32 cellular contexts compared by ENCODE assay signal in the genomic region with DNA sequence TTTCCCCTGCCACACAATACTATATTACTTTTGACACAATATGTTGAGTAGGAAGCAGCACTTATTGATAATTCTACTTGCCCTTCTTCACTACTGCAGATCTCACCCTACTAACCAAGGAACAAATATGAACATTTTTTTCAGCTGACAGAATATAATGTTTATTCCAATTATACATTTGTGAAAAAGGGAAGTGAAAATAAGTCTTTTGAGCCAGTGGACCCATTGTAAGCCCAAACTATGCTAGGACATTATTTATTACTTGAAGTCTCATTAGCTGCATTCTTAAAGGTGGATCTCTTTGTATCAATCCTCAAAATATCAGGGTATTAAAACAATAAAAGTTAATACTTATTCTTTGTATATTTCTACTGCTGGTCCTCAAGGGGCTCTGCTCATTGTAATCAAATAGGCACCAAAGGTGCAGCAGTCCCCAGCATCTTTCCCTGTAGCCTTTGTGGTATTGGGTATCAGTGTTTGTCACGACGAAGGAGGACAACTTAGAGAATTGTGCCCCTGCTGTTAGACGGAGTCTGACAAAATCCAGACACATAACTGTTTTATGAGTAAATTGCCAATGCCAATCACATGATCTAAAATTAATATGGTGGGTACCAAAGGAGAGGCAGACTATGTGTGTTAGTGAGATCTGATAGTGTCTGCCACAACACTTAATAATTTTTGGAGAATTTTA.
"Had no signal": no experiment of that assay in that cellular context is flagged by ENCODE, and none has a peak within 500 bp of the region (broad histone marks: within the 10 kb centered on the region; RNA-seq: fewer than 3 reads in every experiment).

No MANE protein-coding gene starts in this region.

- H3K4me1 ChIP-seq: adrenal gland, body of pancreas, breast epithelium had no signal

- DNase-seq: activated CD4-positive, alpha-beta T cell treated with anti-CD3 and anti-CD28 coated beads for 36 hours; activated CD4-positive, alpha-beta T cell treated with anti-CD3 and anti-CD28 coated beads, Interleukin-2, amount 10 ng/mL, durations not matched to agents 7 days and 5 days; activated CD4-positive, alpha-beta T cell treated with anti-CD3 and anti-CD28 coated beads, Interleukin-2, amount 50 U/mL, for 48 hours; activated CD8-positive, alpha-beta memory T cell treated with anti-CD3 and anti-CD28 coated beads, Interleukin-2, amount 50 U/mL, for 4 hours; activated gamma-delta T cell treated with Interleukin-2 at 50 U/mL for 16 hours; activated naive CD4-positive, alpha-beta T cell treated with anti-CD3 and anti-CD28 coated beads for 36 hours; activated T-cell treated with anti-CD3 and anti-CD28 coated beads for 4 hours; activated T-cell treated with anti-CD3 and anti-CD28 coated beads, Interleukin-2, amount 50 U/mL, for 4 hours; adrenal gland; body of pancreas; NCI-H1417; NCI-H146; NCI-H187; NCI-H2029 treated with DMSO at 0.1 percent for 48 hours; NCI-H2107; NCI-H2171 treated with DMSO at 0.1 percent for 48 hours; NCI-H226; NCI-H446 treated with DMSO at 0.1 percent for 48 hours; NCI-H524; SHP77; SJCRH30; SK-N-SH had no signal

- H3K9ac ChIP-seq: SK-N-SH had no signal

- H3K4me1 Mint-ChIP-seq: activated CD4-positive, alpha-beta T cell treated with anti-CD3 and anti-CD28 coated beads for 36 hours; activated CD4-positive, alpha-beta T cell treated with anti-CD3 and anti-CD28 coated beads, Interleukin-2, amount 10 ng/mL, durations not matched to agents 7 days and 5 days had no signal

- H3K9me3 ChIP-seq: adrenal gland, body of pancreas, breast epithelium, SJCRH30, SK-N-SH had no signal

- H3K4me2 ChIP-seq: SK-N-SH had no signal

- H3K27ac ChIP-seq: adrenal gland, body of pancreas, breast epithelium, coronary artery, SJCRH30 had no signal

- H3K27me3 Mint-ChIP-seq: activated CD4-positive, alpha-beta T cell treated with anti-CD3 and anti-CD28 coated beads for 36 hours; activated CD4-positive, alpha-beta T cell treated with anti-CD3 and anti-CD28 coated beads, Interleukin-2, amount 10 ng/mL, durations not matched to agents 7 days and 5 days had no signal

- H3K36me3 ChIP-seq: adrenal gland, breast epithelium, SJCRH30 had no signal

- H3K4me3 Mint-ChIP-seq: activated CD4-positive, alpha-beta T cell treated with anti-CD3 and anti-CD28 coated beads for 36 hours; activated CD4-positive, alpha-beta T cell treated with anti-CD3 and anti-CD28 coated beads, Interleukin-2, amount 10 ng/mL, durations not matched to agents 7 days and 5 days; activated naive CD4-positive, alpha-beta T cell treated with anti-CD3 and anti-CD28 coated beads for 36 hours; activated T-cell treated with anti-CD3 and anti-CD28 coated beads, Interleukin-2, amount 50 U/mL, for 4 hours; activated T-helper 1 cell treated with anti-CD3 and anti-CD28 coated beads, Interleukin-12 subunit alpha, Interleukin-12 subunit beta, Interleukin-2, Interleukin-4 antibody, amounts not matched to agents 30 ng/mL and 10 ng/mL and 1 ng/mL, durations not matched to agents 14 hours and 24 hours and 36 hours; T-helper 1 cell treated with Interleukin-12 subunit alpha and Interleukin-12 subunit beta and Interleukin-4 antibody, amounts not matched to agents 30 μg/mL and 1 μg/mL, for 36 hours; T-helper 2 cell treated with Interferon-gamma antibody and Interleukin-4, amounts not matched to agents 5 μg/mL and 100 μg/mL, for 36 hours had no signal

- H3K27me3 ChIP-seq: adrenal gland, body of pancreas, breast epithelium, SJCRH30 had no signal

- H3K9me2 ChIP-seq: SK-N-SH had no signal

- H3K4me3 ChIP-seq: adrenal gland, body of pancreas, breast epithelium, coronary artery, SJCRH30 had no signal

- H3K36me3 Mint-ChIP-seq: activated naive CD4-positive, alpha-beta T cell treated with anti-CD3 and anti-CD28 coated beads, Interleukin-2, amount 50 U/mL, for 72 hours had no signal

- FAIRE-seq: astrocyte, TTC549 had no signal

- H3K27ac Mint-ChIP-seq: activated CD4-positive, alpha-beta T cell treated with anti-CD3 and anti-CD28 coated beads for 36 hours; activated CD4-positive, alpha-beta T cell treated with anti-CD3 and anti-CD28 coated beads, Interleukin-2, amount 10 ng/mL, durations not matched to agents 7 days and 5 days; activated naive CD4-positive, alpha-beta T cell treated with anti-CD3 and anti-CD28 coated beads for 36 hours; activated naive CD4-positive, alpha-beta T cell treated with anti-CD3 and anti-CD28 coated beads, Interleukin-2, amount 50 U/mL, for 72 hours; activated T-helper 1 cell treated with anti-CD3 and anti-CD28 coated beads, Interleukin-12 subunit alpha, Interleukin-12 subunit beta, Interleukin-2, Interleukin-4 antibody, amounts not matched to agents 30 ng/mL and 10 ng/mL and 1 ng/mL, durations not matched to agents 14 hours and 24 hours and 36 hours; T-helper 1 cell treated with Interleukin-12 subunit alpha and Interleukin-12 subunit beta and Interleukin-4 antibody, amounts not matched to agents 30 μg/mL and 1 μg/mL, for 36 hours; T-helper 2 cell treated with Interferon-gamma antibody and Interleukin-4, amounts not matched to agents 5 μg/mL and 100 μg/mL, for 36 hours had no signal

- ATAC-seq: activated CD4-positive, alpha-beta T cell treated with anti-CD3 and anti-CD28 coated beads for 36 hours; activated CD4-positive, CD25-positive, alpha-beta regulatory T cell treated with anti-CD3 and anti-CD28 coated beads, Interleukin-2, amount 50 U/mL, for 24 hours; activated naive CD4-positive, alpha-beta T cell treated with anti-CD3 and anti-CD28 coated beads, Interleukin-2, amount 50 U/mL, for 72 hours; activated T-cell treated with anti-CD3 and anti-CD28 coated beads, Interleukin-2, amount 50 U/mL, for 4 hours; body of pancreas; Panc1 had no signal
